In the genomic region with DNA sequence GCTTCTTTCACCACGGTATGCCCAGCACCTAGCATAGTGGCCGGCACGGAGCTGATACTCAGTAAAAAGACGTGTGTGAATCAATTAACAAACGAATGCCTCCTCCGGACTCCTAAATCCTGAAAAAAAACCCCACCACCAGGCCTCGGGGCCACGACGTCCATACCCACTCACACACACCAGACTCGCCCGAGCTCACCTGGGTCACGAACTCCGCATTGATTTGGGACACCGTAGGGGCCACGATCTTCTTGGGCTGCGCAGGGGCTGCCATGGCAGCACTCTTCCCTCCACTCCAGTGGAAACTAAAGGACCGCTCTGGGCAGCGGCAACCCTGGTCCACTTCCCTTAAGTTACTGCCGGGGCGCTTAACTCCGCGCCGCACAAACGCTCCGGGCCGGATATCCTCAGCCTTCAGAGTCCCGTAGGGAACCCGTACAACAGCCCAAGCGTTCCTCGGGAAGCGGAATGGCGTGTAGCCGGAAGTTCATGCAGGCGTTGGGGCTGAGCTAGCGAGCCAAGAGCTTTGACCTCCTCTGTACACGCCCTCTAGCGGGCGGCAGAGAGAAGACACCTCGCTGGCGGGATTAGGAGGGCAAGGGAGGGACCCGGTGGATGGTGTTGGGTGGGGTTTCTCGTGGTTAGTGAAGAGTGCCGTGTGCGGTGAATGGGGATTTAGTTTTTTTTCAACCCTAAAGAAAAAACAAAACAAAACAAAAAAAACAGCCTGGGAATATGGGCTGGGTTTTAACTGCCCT, we compare ENCODE assay signal across 8 cellular contexts. TPM values are rescaled to one million over a fixed set of nuclear protein-coding genes. Genes with fewer than 3 reads are reported as not detected.
DNase-seq lines count a peak whose midpoint lies in the region; ATAC-seq and TF ChIP-seq lines count a peak whose summit lies in the region.

A gene (minus strand): TSS at position 403 of the 758 bp plus-strand sequence. CDS start 129 bp downstream, at position 274.

- H3K27ac Mint-ChIP-seq in chondrocyte (ENCODE audit: unreplicated experiment): peak within 1 kb of the TSS; percentile 96

- H3K27me3 ChIP-seq in BE2C: no peaks in the 10 kb centered on the region

- DNase-seq in BE2C (peak; percentile 97), NCI-H510A (lab: John Stamatoyannopoulos, UW) (peak; percentile 88), chondrocyte (ENCODE audit: low spot score) (peak; percentile 98), kidney glomerular epithelial cell (lab: John Stamatoyannopoulos, UW) (peak; percentile 93)
- peak; percentile 82 for DNase-seq in activated CD4-positive, alpha-beta T cell treated with anti-CD3 and anti-CD28 coated beads for 1 hour
- DNase-seq in stimulated activated CD4-positive, alpha-beta T cell treated with anti-CD3 and anti-CD28 coated beads, Interleukin-1b, Interleukin-23, amount 100 ng/mL, for 1 hour (ENCODE audit: low read depth in 2 of 2): peak; percentile 72 to 73

- H3K4me1 ChIP-seq in BE2C: no peaks in the 10 kb centered on the region

- H3K4me3 ChIP-seq in BE2C (ENCODE audit: low read depth, low read length): peak within 1 kb of the TSS; percentile 95

- H3K4me3 Mint-ChIP-seq in chondrocyte (ENCODE audit: unreplicated experiment): peak within 1 kb of the TSS; percentile 99

- H3K9me3 ChIP-seq in BE2C: no peaks in the 10 kb centered on the region

- peak; percentile 98 for ATAC-seq in HG03439 (IDR thresholded peaks at IDR 0.05; ENCODE audit: unreplicated experiment)

- peaks cover 29% of the 10 kb centered on the region for H3K4me1 Mint-ChIP-seq in chondrocyte (ENCODE audit: low read depth)

- TF ChIP-seq CTCF in BE2C (IDR thresholded peaks at IDR 0.05; ENCODE audit: low read depth, low read length) (peak; percentile 86), chondrocyte (IDR thresholded peaks at IDR 0.05) (peak; percentile 81)

- H3K36me3 Mint-ChIP-seq in chondrocyte (ENCODE audit: low read depth): no peaks in the 10 kb centered on the region

- H3K9me3 Mint-ChIP-seq in chondrocyte (ENCODE audit: low read depth): no peaks in the 10 kb centered on the region

- H3K27me3 Mint-ChIP-seq in chondrocyte (ENCODE audit: low read depth): no peaks in the 10 kb centered on the region

- TF ChIP-seq POLR2A in GM19193 (IDR thresholded peaks at IDR 0.05; ENCODE audit: extremely low read depth, insufficient read depth, insufficient read length): peak; percentile 94

- peaks cover 5% of the 10 kb centered on the region for H3K36me3 ChIP-seq in BE2C

RNA-seq across cellular contexts. Expression of the gene that starts here (rescaled TPM):
- 37.9 TPM for polyA plus RNA-seq in BE2C (2012; ENCODE audit: insufficient read depth, insufficient read length, low read depth)
- total RNA-seq in chondrocyte: 18.2 to 26.3 TPM (median 19.3 TPM) in 3 replicates

Comparison
In these comparisons a context has a peak if more than half of its experiments do, and no peak if none do; other contexts are left out.
1. Peak in every context shown above with its lines: DNase-seq, ATAC-seq and H3K4me3 ChIP-seq.